In the genomic region with DNA sequence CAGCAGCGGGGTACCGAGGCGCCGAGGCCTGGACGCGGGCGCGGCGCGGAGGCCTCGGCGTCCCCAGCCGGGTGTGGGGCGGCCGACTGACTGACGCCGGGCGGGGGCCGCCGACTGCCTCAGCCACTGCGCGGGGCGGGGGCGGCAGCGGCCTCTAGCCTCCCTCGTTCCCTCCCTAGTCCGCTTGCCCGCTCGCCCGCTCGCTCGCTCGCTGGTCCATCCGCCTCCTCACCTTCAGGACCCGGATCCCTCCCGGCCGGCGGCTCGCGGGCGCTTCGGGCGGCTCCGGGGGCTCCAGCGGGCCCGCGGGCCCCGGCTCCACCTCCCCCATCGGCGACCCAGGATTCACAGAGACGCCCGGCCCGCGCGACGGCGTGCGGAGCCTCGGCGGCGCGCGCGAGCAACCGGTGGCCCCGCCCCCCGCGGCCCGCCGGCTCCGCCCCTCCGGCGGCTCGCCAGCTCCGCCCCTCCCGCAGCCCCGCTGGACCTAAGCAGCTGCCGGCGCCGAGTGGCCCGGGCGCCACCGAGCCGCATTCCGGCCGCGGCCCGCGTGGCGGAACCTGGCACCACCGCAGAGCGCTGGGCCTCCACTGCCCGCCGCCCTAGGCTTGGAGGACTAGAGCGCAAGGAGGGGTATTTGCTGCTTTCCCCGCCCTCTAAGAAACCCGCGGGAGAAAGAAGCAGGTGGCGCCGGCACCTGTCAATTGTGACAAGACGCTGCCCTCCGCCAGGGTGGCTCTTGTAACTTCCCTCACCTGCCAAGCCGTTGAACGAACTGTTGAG, we compare ENCODE assay signal across 8 cellular contexts. TPM values are rescaled to one million over a fixed set of nuclear protein-coding genes. Genes with fewer than 3 reads are reported as not detected.
DNase-seq lines count a peak whose midpoint lies in the region; ATAC-seq and TF ChIP-seq lines count a peak whose summit lies in the region.

No MANE protein-coding gene starts in this region.

- H4K12ac ChIP-seq in trophoblast cell (ENCODE audit: low read depth, low read length) = peak overlapping the region; percentile 77

- no peak for TF ChIP-seq EP300 in transverse colon (IDR thresholded peaks at IDR 0.05; ENCODE audit: low read depth)

- peak overlapping the region; percentile 66 for H3K18ac ChIP-seq in trophoblast cell (ENCODE audit: low read length)

- peak overlapping the region; percentile 41 for H3K4ac ChIP-seq in trophoblast cell (ENCODE audit: low read depth, low read length)

- TF ChIP-seq POLR2A in transverse colon (IDR thresholded peaks at IDR 0.05) = peak; percentile 51

- H3K36me3 ChIP-seq in KMS-11 (ENCODE audit: insufficient read depth) (no peaks in the 10 kb centered on the region), cardiac muscle cell (no peaks in the 10 kb centered on the region), trophoblast cell (ENCODE audit: control insufficient read depth in 1 of 2, insufficient read depth in 2 of 2, low read length in 2 of 2) (no peaks in the 10 kb centered on the region), transverse colon (no peaks in the 10 kb centered on the region)

- H3K9me3 ChIP-seq in cardiac muscle cell (ENCODE audit: low read depth) = no peaks in the 10 kb centered on the region
- no peaks in the 10 kb centered on the region for H3K9me3 ChIP-seq in trophoblast cell (ENCODE audit: insufficient read depth, low read depth, low read length)
- H3K9me3 ChIP-seq in transverse colon = no peaks in the 10 kb centered on the region

- WGBS in trophoblast cell (ENCODE audit: extremely low coverage, insufficient coverage, insufficient read length) = no CpG with 5 or more reads among the region's 104 CpGs
- WGBS in transverse colon (ENCODE audit: low coverage in 1 of 2), 2 donors = 0% methylated on average over 2 to 30 of the region's 104 CpGs

- peak overlapping the region; percentile 76 for H3K27ac Mint-ChIP-seq in activated naive CD8-positive, alpha-beta T cell

- H4K8ac ChIP-seq in trophoblast cell (ENCODE audit: low read depth, low read length) = peak overlapping the region; percentile 77

- H3K79me2 ChIP-seq in KMS-11 (ENCODE audit: insufficient read depth, low read depth) (no peaks in the 10 kb centered on the region; the same call in 1 of the 2 replicates), trophoblast cell (ENCODE audit: control insufficient read depth, insufficient read depth, low read length, poor library complexity) (peaks cover 5% of the 10 kb centered on the region)

- H3K9ac ChIP-seq in KMS-11 (peak overlapping the region; percentile 41; the same call in 1 of the 2 replicates), trophoblast cell (ENCODE audit: low read length) (peak overlapping the region; percentile 91)

- in situ Hi-C loops in transverse colon (cut with MboI; ENCODE audit: low pct_ligation_motif_present in 1 of 4, low pct_unique_long_range_greater_than_20kb in 1 of 4, low sequenced_read_pairs in 3 of 4) = no loop called here

- H4K20me1 ChIP-seq in KMS-11 (ENCODE audit: insufficient read depth) = no peaks in the 10 kb centered on the region

- peak overlapping the region; percentile 91 for H3K14ac ChIP-seq in trophoblast cell (ENCODE audit: low read length)

- H3K4me2 ChIP-seq in KMS-11 (peak overlapping the region; percentile 33), trophoblast cell (ENCODE audit: low read length) (peak overlapping the region; percentile 95)

- peak overlapping the region; percentile 86 for H4K91ac ChIP-seq in trophoblast cell (ENCODE audit: low read depth, low read length)

- H3K4me1 ChIP-seq in KMS-11 (ENCODE audit: low read depth, poor library complexity, severe bottlenecking) (peaks cover 13% of the 10 kb centered on the region), cardiac muscle cell (ENCODE audit: low read depth) (peaks cover 4% of the 10 kb centered on the region), trophoblast cell (ENCODE audit: control insufficient read depth in 1 of 2, insufficient read depth in 2 of 2, low read length in 2 of 2) (no peaks in the 10 kb centered on the region), transverse colon (peaks cover 24 to 67% (median 42%) of the 10 kb centered on the region in 4 donors)

- peak overlapping the region; percentile 43 for H2BK120ac ChIP-seq in trophoblast cell (ENCODE audit: insufficient read depth, low read length, poor library complexity)

- TF ChIP-seq CTCF in KMS-11 (conservative IDR thresholded peaks at IDR 0.05; ENCODE audit: low read depth, low read length) (no peak), cardiac muscle cell (IDR thresholded peaks at IDR 0.05; ENCODE audit: low read depth, low read length) (no peak), transverse colon (IDR thresholded peaks at IDR 0.05) (peak in 3 of 5 experiments; percentile 12 to 54 (median 44))

- H2AK5ac ChIP-seq in trophoblast cell (ENCODE audit: low read length) = no peak overlapping the region

- no peaks in the 10 kb centered on the region for H3K36me3 Mint-ChIP-seq in activated naive CD8-positive, alpha-beta T cell

- H3K27me3 ChIP-seq in KMS-11 (ENCODE audit: insufficient read depth, low read depth) (no peaks in the 10 kb centered on the region), cardiac muscle cell (peaks cover 17% of the 10 kb centered on the region), trophoblast cell (ENCODE audit: insufficient read depth, low read length) (no peaks in the 10 kb centered on the region), transverse colon (no peaks in the 10 kb centered on the region)

- peak; percentile 77 for DNase-seq in ELR (ENCODE audit: low read depth)
- peak; percentile 50 for DNase-seq in SKM-1 (lab: John Stamatoyannopoulos, UW; ENCODE audit: unreplicated experiment)
- DNase-seq in cardiac muscle cell (ENCODE audit: low read depth in 1 of 2, low spot score in 1 of 2) = peak; percentile 65 to 91
- peak; percentile 75 to 87 for DNase-seq in trophoblast cell
- peak; percentile 85 for DNase-seq in transverse colon

- H3K4me3 Mint-ChIP-seq in activated naive CD8-positive, alpha-beta T cell = peak overlapping the region; percentile 90

- H2BK12ac ChIP-seq in trophoblast cell (ENCODE audit: low read length) = no peak overlapping the region

- H3K27me3 Mint-ChIP-seq in activated naive CD8-positive, alpha-beta T cell = no peaks in the 10 kb centered on the region

- H3K4me1 Mint-ChIP-seq in activated naive CD8-positive, alpha-beta T cell (ENCODE audit: low read depth) = peaks cover 17% of the 10 kb centered on the region

- H3K4me3 ChIP-seq in KMS-11 (IDR thresholded peaks at IDR 0.05; ENCODE audit: insufficient read depth, low read depth, low read length) (no peak overlapping the region), cardiac muscle cell (peak overlapping the region; percentile 97), trophoblast cell (ENCODE audit: low read depth, low read length) (peak overlapping the region; percentile 89), transverse colon (peak overlapping the region; percentile 77 to 90 (median 88))

- H2AFZ ChIP-seq in KMS-11 (ENCODE audit: low read depth) (peak overlapping the region; percentile 79), trophoblast cell (ENCODE audit: insufficient read depth, low read length, poor library complexity) (peak overlapping the region; percentile 97)

- ATAC-seq in GM21717 (IDR thresholded peaks at IDR 0.05; ENCODE audit: unreplicated experiment) = peak; percentile 71

- H2BK5ac ChIP-seq in trophoblast cell (ENCODE audit: low read depth, low read length, poor library complexity) = peak overlapping the region; percentile 80

- no peaks in the 10 kb centered on the region for H3K9me3 Mint-ChIP-seq in activated naive CD8-positive, alpha-beta T cell (ENCODE audit: low read depth)

- peaks cover 5% of the 10 kb centered on the region for H3K79me1 ChIP-seq in trophoblast cell (ENCODE audit: low read length)

- no peak overlapping the region for H3K23ac ChIP-seq in trophoblast cell (ENCODE audit: low read length)

- H3K27ac ChIP-seq in KMS-11 = no peak overlapping the region
- peak overlapping the region; percentile 90 for H3K27ac ChIP-seq in cardiac muscle cell
- peak overlapping the region; percentile 65 for H3K27ac ChIP-seq in trophoblast cell (ENCODE audit: low read depth, low read length)
- H3K27ac ChIP-seq in transverse colon = peak overlapping the region; percentile 93 to 99 (median 98)

- intact Hi-C loops in transverse colon (cut with DNase I; ENCODE audit: low total_unique reads) = loop anchor here (10.0 kb wide), 1 partner anchor 171 kb away; a partner anchor contains a TSS

RNA-seq across cellular contexts. Expression of a gene that starts 0.8 kb away (rescaled TPM):
- total RNA-seq in cardiac muscle cell (3.5 and 6.7 TPM in 2 replicates), transverse colon (10 to 100 TPM; 50.5 to 98.4 (median 89.6) TPM)
- polyA plus RNA-seq in cardiac muscle cell = 1.7 and 4.3 TPM in 2 replicates
- polyA plus RNA-seq in trophoblast cell (2013) = 3.4 and 4.0 TPM in 2 replicates

Comparison
In these comparisons a context has a peak if more than half of its experiments do, and no peak if none do; other contexts are left out.
1. CTCF ChIP-seq: peak in transverse colon (3 of 5); none in KMS-11 (single experiment) and cardiac muscle cell (single experiment).
2. Peak in every context shown above with its lines, with median percentiles within 50 percentile points of each other: DNase-seq.